Comparison of ENCODE assay signal across 17 cellular contexts in the genomic region with DNA sequence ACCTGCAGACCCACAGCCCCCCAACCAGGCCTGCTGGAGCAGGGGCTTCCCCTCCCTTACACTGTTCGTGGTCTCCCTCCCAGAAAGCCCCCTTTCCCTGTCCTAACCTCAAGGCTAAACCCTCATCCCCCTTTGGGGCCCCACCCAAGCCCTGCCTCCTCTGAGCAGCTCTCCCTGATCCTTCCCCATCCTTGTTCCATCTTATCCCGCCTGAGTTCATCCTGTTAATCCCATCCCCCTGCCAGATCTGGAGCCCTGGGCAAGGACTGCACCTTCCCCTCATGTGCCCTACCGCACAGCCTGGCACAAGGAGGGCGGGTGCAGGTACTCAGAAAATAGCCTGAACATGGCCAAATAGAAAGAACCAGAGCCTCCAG. TPM values are rescaled to one million over a fixed set of nuclear protein-coding genes. Genes with fewer than 3 reads are reported as not detected.
A peak's percentile ranks its signal among the peaks of the same experiment; 100 is the strongest.
DNase-seq lines count a peak whose midpoint lies in the region; ATAC-seq and TF ChIP-seq lines count a peak whose summit lies in the region.
"Had no signal": no experiment of that assay in that cellular context is flagged by ENCODE, and none has a peak within 500 bp of the region (broad histone marks: within the 10 kb centered on the region; RNA-seq: fewer than 3 reads in every experiment).

No MANE protein-coding gene starts in this region.

- H3K27ac ChIP-seq in SK-N-SH (ENCODE audit: low read depth in 2 of 2, low read length in 1 of 2) = peak overlapping the region in 1 of 2 experiments; percentile 25; a peak in 1 of 4 replicates
- peak overlapping the region; percentile 47 for H3K27ac ChIP-seq in hepatocyte
- peak overlapping the region; percentile 64 for H3K27ac ChIP-seq in smooth muscle cell (ENCODE audit: low read depth)
- H3K27ac ChIP-seq: ovary had no signal

- H3K4me2 ChIP-seq in SK-N-SH (peak overlapping the region; percentile 41), hepatocyte (peak overlapping the region; percentile 24), smooth muscle cell (peak overlapping the region; percentile 70)

- H3K9me3 ChIP-seq in SK-N-SH (no peaks in the 10 kb centered on the region), hepatocyte (ENCODE audit: low read depth) (no peaks in the 10 kb centered on the region), smooth muscle cell (replicated peaks; ENCODE audit: low read depth) (no peaks in the 10 kb centered on the region)
- H3K9me3 ChIP-seq: ovary had no signal

- TF ChIP-seq EP300 in SK-N-SH (IDR thresholded peaks at IDR 0.05; ENCODE audit: borderline replicate concordance in 1 of 2, low read depth in 1 of 2, low read length in 1 of 2) = no peak

- no peak for ATAC-seq in HG03521 (IDR thresholded peaks at IDR 0.05; ENCODE audit: unreplicated experiment)

- 0 out of 4 replicates have a peak overlapping the region, but pooled peaks of 1 of the 2 experiments have one; percentile 24 for H3K4me3 ChIP-seq in SK-N-SH (ENCODE audit: low read depth in 2 of 2, low read length in 1 of 2)
- no peak overlapping the region for H3K4me3 ChIP-seq in hepatocyte
- no peak overlapping the region for H3K4me3 ChIP-seq in smooth muscle cell
- H3K4me3 ChIP-seq: ovary had no signal

- CTCF ChIA-PET in SK-N-SH (lab: Yijun Ruan, JAX) = interaction anchor here (1.0 to 7.5 kb wide), 8 partner anchors 9 to 270 kb away, joined by 3 to 105 read pairs (median 12); no protein-coding TSS in a partner anchor

- peak; percentile 78 for DNase-seq in NCI-H2171 (lab: John Stamatoyannopoulos, UW)
- DNase-seq in SK-N-SH = no peak
- DNase-seq in hepatocyte (ENCODE audit: low spot score) = no peak
- DNase-seq in smooth muscle cell (lab: John Stamatoyannopoulos, UW; ENCODE audit: unreplicated experiment) = peak; percentile 40
- DNase-seq in ureter (ENCODE audit: low spot score) = no peak
- no peak for DNase-seq in NCI-H2029 treated with DMSO at 0.1 percent for 48 hours (lab: John Stamatoyannopoulos, UW)
- DNase-seq: activated CD4-positive, alpha-beta T cell treated with anti-CD3 and anti-CD28 coated beads, Interleukin-2, amount 50 U/mL, for 4 hours; activated naive CD4-positive, alpha-beta T cell treated with Interleukin-2 at 50 U/mL for 16 hours; activated T-cell treated with anti-CD3 and anti-CD28 coated beads for 4 hours; foreskin melanocyte; H9; ovary; RPMI8226; stimulated activated CD4-positive, alpha-beta T cell treated with anti-CD3 and anti-CD28 coated beads, Interleukin-2, amount 100 ng/mL, for 48 hours; T-helper 1 cell had no signal

- TF ChIP-seq RAD21 in SK-N-SH (IDR thresholded peaks at IDR 0.05; ENCODE audit: low read length) = no peak

- H3K36me3 ChIP-seq in SK-N-SH (replicated peaks in 1 of 2; ENCODE audit: control insufficient read depth in 1 of 2, insufficient read depth in 2 of 2, low read length in 1 of 2) = no peaks in the 10 kb centered on the region
- H3K36me3 ChIP-seq in hepatocyte (replicated peaks; ENCODE audit: insufficient read depth, low read depth) = no peaks in the 10 kb centered on the region
- H3K36me3 ChIP-seq in smooth muscle cell (ENCODE audit: low read depth) = no peaks in the 10 kb centered on the region
- H3K36me3 ChIP-seq: ovary had no signal

- H3F3A ChIP-seq in SK-N-SH (replicated peaks; ENCODE audit: insufficient read depth) = no peaks in the 10 kb centered on the region
- peaks cover 14% of the 10 kb centered on the region for H3F3A ChIP-seq in smooth muscle cell (ENCODE audit: low read depth)

- 44% methylated on average over 3 of the region's 4 CpGs for WGBS in SK-N-SH (ENCODE audit: low lambda C conversion rate)
- 70% methylated on average over 4 of the region's 4 CpGs for WGBS in hepatocyte (ENCODE audit: low lambda C conversion rate, missing lambda C conversion rate)
- WGBS in smooth muscle cell (ENCODE audit: low lambda C conversion rate) = 51% methylated on average over 4 of the region's 4 CpGs

- peaks cover 5 to 11% of the 10 kb centered on the region in 2 experiments; a peak in 3 of 4 replicates for H3K4me1 ChIP-seq in SK-N-SH (ENCODE audit: control insufficient read depth in 1 of 2, insufficient read depth in 2 of 2, low read depth in 1 of 2, low read length in 1 of 2)
- H3K4me1 ChIP-seq in hepatocyte (ENCODE audit: insufficient read depth) = peaks cover 16% of the 10 kb centered on the region
- peaks cover 5% of the 10 kb centered on the region for H3K4me1 ChIP-seq in smooth muscle cell (ENCODE audit: low read depth)

- H4K20me1 ChIP-seq in SK-N-SH (ENCODE audit: insufficient read depth) = no peaks in the 10 kb centered on the region
- H4K20me1 ChIP-seq in hepatocyte (ENCODE audit: insufficient read depth, poor library complexity, severe bottlenecking) = no peaks in the 10 kb centered on the region
- no peaks in the 10 kb centered on the region for H4K20me1 ChIP-seq in smooth muscle cell (ENCODE audit: low read depth)

- TF ChIP-seq CTCF in SK-N-SH (IDR thresholded peaks at IDR 0.05) (no peak), hepatocyte (IDR thresholded peaks at IDR 0.05; ENCODE audit: poor library complexity) (no peak), smooth muscle cell (IDR thresholded peaks at IDR 0.05; ENCODE audit: borderline replicate concordance, insufficient read depth, poor library complexity, severe bottlenecking) (no peak)

- H2AFZ ChIP-seq in SK-N-SH (ENCODE audit: low read depth) = 0 out of 2 replicates have a peak overlapping the region, but pooled peaks have one; percentile 20
- H2AFZ ChIP-seq in hepatocyte = no peak overlapping the region
- no peak overlapping the region for H2AFZ ChIP-seq in smooth muscle cell (ENCODE audit: low read depth)

- no peaks in the 10 kb centered on the region for H3K27me3 ChIP-seq in SK-N-SH (ENCODE audit: insufficient read depth)
- no peaks in the 10 kb centered on the region for H3K27me3 ChIP-seq in hepatocyte
- no peaks in the 10 kb centered on the region for H3K27me3 ChIP-seq in smooth muscle cell (ENCODE audit: low read depth)
- H3K27me3 ChIP-seq: ovary had no signal

- H3K9ac ChIP-seq in SK-N-SH = no peak overlapping the region; the same call in 1 of the 2 replicates
- H3K9ac ChIP-seq in smooth muscle cell (ENCODE audit: low read depth) = no peak overlapping the region

- POLR2A ChIA-PET in SK-N-SH (lab: Yijun Ruan, JAX) = no interaction called here

- H3K79me2 ChIP-seq in SK-N-SH (ENCODE audit: insufficient read depth) (no peaks in the 10 kb centered on the region), hepatocyte (no peaks in the 10 kb centered on the region), smooth muscle cell (ENCODE audit: low read depth) (no peaks in the 10 kb centered on the region)

- H3K9me2 ChIP-seq in SK-N-SH (no peaks in the 10 kb centered on the region), hepatocyte (replicated peaks; ENCODE audit: insufficient read depth) (no peaks in the 10 kb centered on the region)

TF ChIP-seq in SK-N-SH, 30 proteins besides CTCF, POLR2A, EP300 and RAD21:
- TF ChIP-seq SMC3 (IDR thresholded peaks at IDR 0.05; ENCODE audit: low read depth, low read length) = no peak
- TF ChIP-seq SIN3A (IDR thresholded peaks at IDR 0.05; ENCODE audit: borderline replicate concordance, low read depth, low read length) = no peak
- no peak for TF ChIP-seq ELF1 (IDR thresholded peaks at IDR 0.05)
- TF ChIP-seq RXRA (IDR thresholded peaks at IDR 0.05; ENCODE audit: borderline replicate concordance, low read depth) = no peak
- no peak for TF ChIP-seq TCF12 (IDR thresholded peaks at IDR 0.05)
- TF ChIP-seq GABPA (IDR thresholded peaks at IDR 0.05; ENCODE audit: low read depth) = no peak

RNA-seq across cellular contexts. Expression of gene TNNT2, which starts 6.9 kb away (rescaled TPM):
- polyA plus RNA-seq in SK-N-SH (2012; rRNA removed) (0.33 and 0.57 TPM in 2 replicates), hepatocyte (33.5 and 55.1 TPM in 2 replicates), smooth muscle cell (6.3 and 6.5 TPM in 2 replicates)
- 0.33 and 0.38 TPM in 2 replicates for polyA plus RNA-seq in SK-N-SH (2012; cell fraction: cytosol; rRNA removed)
- polyA plus RNA-seq in SK-N-SH (2012; cell fraction: nucleus; rRNA removed) = 0.50 and 0.81 TPM in 2 replicates
- total RNA-seq in hepatocyte (22.3 and 25.9 TPM in 2 replicates), smooth muscle cell (2.6 and 4.4 TPM in 2 replicates), ureter (1.4 TPM)
- polyA plus RNA-seq: BJ had no signal

RNA-seq across cellular contexts. Expression of gene LAD1, which starts 14.7 kb away (rescaled TPM):
- 0.03 TPM in 1 of 2 replicates, not detected in the other for polyA plus RNA-seq in SK-N-SH (2012; rRNA removed)
- polyA plus RNA-seq in SK-N-SH (2012; cell fraction: cytosol; rRNA removed) = 0.04 and 0.09 TPM in 2 replicates
- polyA plus RNA-seq in SK-N-SH (2012; cell fraction: nucleus; rRNA removed) = 0.05 and 0.19 TPM in 2 replicates
- total RNA-seq in hepatocyte = 64.2 and 66.9 TPM in 2 replicates
- 63.5 and 68.6 TPM in 2 replicates for polyA plus RNA-seq in hepatocyte
- 8.8 and 17.6 TPM in 2 replicates for total RNA-seq in smooth muscle cell
- polyA plus RNA-seq in smooth muscle cell = 6.9 and 15.1 TPM in 2 replicates
- 186 TPM for total RNA-seq in ureter
- polyA plus RNA-seq: BJ had no signal

RNA-seq across cellular contexts. Expression of gene TNNI1, which starts 37.1 kb away (rescaled TPM):
- polyA plus RNA-seq in SK-N-SH (2012; rRNA removed) (0.11 TPM in 1 of 2 replicates, not detected in the other), hepatocyte (4.2 and 12.4 TPM in 2 replicates), smooth muscle cell (8.0 and 13.8 TPM in 2 replicates)
- 0.03 and 0.25 TPM in 2 replicates for polyA plus RNA-seq in SK-N-SH (2012; cell fraction: cytosol; rRNA removed)
- 0.15 and 0.17 TPM in 2 replicates for polyA plus RNA-seq in SK-N-SH (2012; cell fraction: nucleus; rRNA removed)
- total RNA-seq in hepatocyte (2.6 and 4.1 TPM in 2 replicates), smooth muscle cell (1.7 and 1.9 TPM in 2 replicates), ureter (0.23 TPM)
- total RNA-seq: H9 had no signal

Comparison
In these comparisons a context has a peak if more than half of its experiments do, and no peak if none do; other contexts are left out.
1. DNase-seq: peak in NCI-H2171 (single experiment) and smooth muscle cell (single experiment); none in SK-N-SH (single experiment), hepatocyte (single experiment), ureter (single experiment) and NCI-H2029 treated with DMSO at 0.1 percent for 48 hours (single experiment).
2. Peak in every context shown above with its lines, with median percentiles within 50 percentile points of each other: H3K4me2 ChIP-seq.